Comparison of ENCODE assay signal across 9 cellular contexts in genomic region chr3:23055733-23056376, GRCh38.
DNase-seq lines count a peak whose midpoint lies in the region; ATAC-seq lines count a peak whose summit lies in the region.
"Had no signal": no experiment of that assay in that cellular context is flagged by ENCODE, and none has a peak within 500 bp of the region (broad histone marks: within the 10 kb centered on the region; RNA-seq: fewer than 3 reads in every experiment).

No MANE protein-coding gene starts in this region.

- DNase-seq in activated naive CD8-positive, alpha-beta T cell treated with anti-CD3 and anti-CD28 coated beads for 36 hours: no peak
- DNase-seq in activated naive CD8-positive, alpha-beta T cell treated with anti-CD3 and anti-CD28 coated beads, Interleukin-2, amount 50 U/mL, for 24 hours: no peak
- DNase-seq in stromal cell of bone marrow (ENCODE audit: low read depth) (peak; percentile 62), immature natural killer cell (no peak), HK-2 (ENCODE audit: unreplicated experiment) (no peak), SKM-1 (lab: John Stamatoyannopoulos, UW; ENCODE audit: unreplicated experiment) (no peak)

- peak overlapping the region; percentile 35 for H3K27ac Mint-ChIP-seq in activated naive CD8-positive, alpha-beta T cell
- no peak overlapping the region for H3K27ac Mint-ChIP-seq in activated naive CD8-positive, alpha-beta T cell treated with anti-CD3 and anti-CD28 coated beads for 36 hours
- no peak overlapping the region for H3K27ac Mint-ChIP-seq in activated naive CD8-positive, alpha-beta T cell treated with anti-CD3 and anti-CD28 coated beads, Interleukin-2, amount 50 U/mL, for 24 hours
- H3K27ac Mint-ChIP-seq in immature natural killer cell: no peak overlapping the region

- peak; percentile 88 for ATAC-seq in HG02885 (IDR thresholded peaks at IDR 0.05; ENCODE audit: poor library complexity, unreplicated experiment)
- ATAC-seq in activated naive CD8-positive, alpha-beta T cell treated with anti-CD3 and anti-CD28 coated beads, Interleukin-2, amount 50 U/mL, for 24 hours: peak; percentile 46
- ATAC-seq: K562 had no signal

- no peaks in the 10 kb centered on the region for H3K36me3 Mint-ChIP-seq in activated naive CD8-positive, alpha-beta T cell
- H3K36me3 Mint-ChIP-seq in activated naive CD8-positive, alpha-beta T cell treated with anti-CD3 and anti-CD28 coated beads for 36 hours: no peaks in the 10 kb centered on the region
- no peaks in the 10 kb centered on the region for H3K36me3 Mint-ChIP-seq in activated naive CD8-positive, alpha-beta T cell treated with anti-CD3 and anti-CD28 coated beads, Interleukin-2, amount 50 U/mL, for 24 hours (ENCODE audit: low read depth)
- H3K36me3 Mint-ChIP-seq in immature natural killer cell: no peaks in the 10 kb centered on the region

- H3K4me3 Mint-ChIP-seq in activated naive CD8-positive, alpha-beta T cell: peak overlapping the region; percentile 33
- no peak overlapping the region for H3K4me3 Mint-ChIP-seq in activated naive CD8-positive, alpha-beta T cell treated with anti-CD3 and anti-CD28 coated beads for 36 hours
- no peak overlapping the region for H3K4me3 Mint-ChIP-seq in activated naive CD8-positive, alpha-beta T cell treated with anti-CD3 and anti-CD28 coated beads, Interleukin-2, amount 50 U/mL, for 24 hours
- H3K4me3 Mint-ChIP-seq in immature natural killer cell: no peak overlapping the region

- H3K4me1 Mint-ChIP-seq in activated naive CD8-positive, alpha-beta T cell (ENCODE audit: low read depth): peaks cover 16% of the 10 kb centered on the region
- H3K4me1 Mint-ChIP-seq in activated naive CD8-positive, alpha-beta T cell treated with anti-CD3 and anti-CD28 coated beads for 36 hours: peaks cover 14% of the 10 kb centered on the region
- peaks cover 17% of the 10 kb centered on the region for H3K4me1 Mint-ChIP-seq in activated naive CD8-positive, alpha-beta T cell treated with anti-CD3 and anti-CD28 coated beads, Interleukin-2, amount 50 U/mL, for 24 hours
- peaks cover 0 to 2% of the 10 kb centered on the region in 2 donors for H3K4me1 Mint-ChIP-seq in immature natural killer cell

- H3K9me3 Mint-ChIP-seq in activated naive CD8-positive, alpha-beta T cell (ENCODE audit: low read depth): peaks cover 4% of the 10 kb centered on the region
- H3K9me3 Mint-ChIP-seq in activated naive CD8-positive, alpha-beta T cell treated with anti-CD3 and anti-CD28 coated beads for 36 hours: peaks cover 7% of the 10 kb centered on the region
- peaks cover 23% of the 10 kb centered on the region for H3K9me3 Mint-ChIP-seq in activated naive CD8-positive, alpha-beta T cell treated with anti-CD3 and anti-CD28 coated beads, Interleukin-2, amount 50 U/mL, for 24 hours
- H3K9me3 Mint-ChIP-seq in immature natural killer cell: peaks cover 0 to 13% (median 4%) of the 10 kb centered on the region in 6 donors

- H3K27me3 Mint-ChIP-seq in activated naive CD8-positive, alpha-beta T cell: no peaks in the 10 kb centered on the region
- no peaks in the 10 kb centered on the region for H3K27me3 Mint-ChIP-seq in activated naive CD8-positive, alpha-beta T cell treated with anti-CD3 and anti-CD28 coated beads for 36 hours
- H3K27me3 Mint-ChIP-seq in activated naive CD8-positive, alpha-beta T cell treated with anti-CD3 and anti-CD28 coated beads, Interleukin-2, amount 50 U/mL, for 24 hours: no peaks in the 10 kb centered on the region
- no peaks in the 10 kb centered on the region for H3K27me3 Mint-ChIP-seq in immature natural killer cell (ENCODE audit: low read depth in 3 of 3)
